Comparison of ENCODE assay signal across 1 cellular context in the genomic region with DNA sequence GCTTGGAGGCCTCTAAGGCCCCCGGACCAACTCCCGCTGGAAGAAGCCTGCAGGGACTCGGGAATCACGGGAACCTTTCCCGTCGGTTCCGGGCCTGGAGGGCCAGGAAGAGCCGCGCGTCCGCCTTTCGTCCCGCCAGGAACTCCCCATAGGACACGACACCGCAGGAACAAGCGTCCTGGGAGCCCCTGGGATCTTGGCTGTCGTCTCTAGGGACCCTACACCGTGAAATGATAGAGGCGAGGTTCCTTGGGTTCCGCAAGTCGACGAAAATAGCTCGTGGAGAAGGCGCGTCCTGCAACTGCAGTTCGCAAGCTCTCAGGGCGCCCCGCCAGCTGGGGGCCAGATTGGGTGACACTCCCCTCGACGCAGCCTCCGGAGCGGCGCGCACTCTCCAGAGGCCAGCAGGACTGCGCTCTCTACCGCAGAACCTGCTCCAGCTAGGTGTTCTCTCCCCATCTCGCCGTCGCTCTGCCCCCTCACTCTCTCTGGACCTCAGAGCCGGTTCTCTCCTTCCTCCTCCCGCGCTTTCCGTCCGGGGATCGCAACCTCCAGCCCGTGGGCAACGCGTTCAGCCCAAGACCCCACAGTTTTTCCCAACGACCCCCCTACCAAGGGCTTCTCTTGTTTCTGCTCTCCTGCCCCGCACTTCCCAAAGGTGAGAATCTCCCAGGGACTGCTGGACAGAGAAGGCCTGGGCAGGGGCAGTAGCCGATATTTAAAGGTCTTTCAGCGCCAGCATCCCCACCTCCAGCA.
A peak's percentile ranks its signal among the peaks of the same experiment; 100 is the strongest.
TF ChIP-seq lines count a peak whose summit lies in the region.

No MANE protein-coding gene starts in this region.

TF ChIP-seq in HepG2, 621 proteins besides CTCF, POLR2A, EP300 and RAD21 (continued from another document):
- TF ChIP-seq, protein P1, sequence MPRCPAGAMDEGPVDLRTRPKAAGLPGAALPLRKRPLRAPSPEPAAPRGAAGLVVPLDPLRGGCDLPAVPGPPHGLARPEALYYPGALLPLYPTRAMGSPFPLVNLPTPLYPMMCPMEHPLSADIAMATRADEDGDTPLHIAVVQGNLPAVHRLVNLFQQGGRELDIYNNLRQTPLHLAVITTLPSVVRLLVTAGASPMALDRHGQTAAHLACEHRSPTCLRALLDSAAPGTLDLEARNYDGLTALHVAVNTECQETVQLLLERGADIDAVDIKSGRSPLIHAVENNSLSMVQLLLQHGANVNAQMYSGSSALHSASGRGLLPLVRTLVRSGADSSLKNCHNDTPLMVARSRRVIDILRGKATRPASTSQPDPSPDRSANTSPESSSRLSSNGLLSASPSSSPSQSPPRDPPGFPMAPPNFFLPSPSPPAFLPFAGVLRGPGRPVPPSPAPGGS (CRISPR knock-in tag; IDR thresholded peaks at IDR 0.05) = 0 out of 2 replicates have a peak, but pooled peaks have one; percentile 6
- 0 out of 2 replicates have a peak, but pooled peaks have one; percentile 29 for TF ChIP-seq ZNF317 (CRISPR knock-in tag; IDR thresholded peaks at IDR 0.05)
- TF ChIP-seq ZNF138 (CRISPR knock-in tag; IDR thresholded peaks at IDR 0.05; ENCODE audit: low read depth) = 0 out of 2 replicates have a peak, but pooled peaks have one; percentile 8
- no peak for TF ChIP-seq NFYB (CRISPR knock-in tag; IDR thresholded peaks at IDR 0.05)
- TF ChIP-seq HDAC1 (CRISPR knock-in tag; IDR thresholded peaks at IDR 0.05) = peak; percentile 12; the same call in 1 of the 2 replicates
- no peak for TF ChIP-seq ZNF33B (CRISPR knock-in tag; IDR thresholded peaks at IDR 0.05)
- TF ChIP-seq MED1 (CRISPR knock-in tag; IDR thresholded peaks at IDR 0.05) = peak; percentile 54
- TF ChIP-seq ATF4 (CRISPR knock-in tag; IDR thresholded peaks at IDR 0.05) = 0 out of 4 replicates have a peak, but pooled peaks of 1 of the 2 experiments have one; percentile 7
- TF ChIP-seq TOPORS (CRISPR knock-in tag; IDR thresholded peaks at IDR 0.05) = no peak
- TF ChIP-seq ZNF772 (CRISPR knock-in tag; IDR thresholded peaks at IDR 0.05) = peak; percentile 27
- TF ChIP-seq HOXA7 (CRISPR knock-in tag; IDR thresholded peaks at IDR 0.05) = no peak
- TF ChIP-seq ZNF724P (CRISPR knock-in tag; IDR thresholded peaks at IDR 0.05; ENCODE audit: borderline replicate concordance) = no peak
- TF ChIP-seq TIGD3 (CRISPR knock-in tag; IDR thresholded peaks at IDR 0.05; ENCODE audit: borderline replicate concordance) = no peak
- no peak for TF ChIP-seq ARNT2 (CRISPR knock-in tag; IDR thresholded peaks at IDR 0.05; ENCODE audit: low read depth)
- TF ChIP-seq BRD4 (CRISPR knock-in tag; IDR thresholded peaks at IDR 0.05) = peak; percentile 80; the same call in 1 of the 2 replicates
- TF ChIP-seq SMC3 (IDR thresholded peaks at IDR 0.05; ENCODE audit: low read length) = peak; percentile 3; the same call in 1 of the 2 replicates
- no peak for TF ChIP-seq CENPT (CRISPR knock-in tag; IDR thresholded peaks at IDR 0.05; ENCODE audit: low read depth)
- no peak for TF ChIP-seq ZNF17 (CRISPR knock-in tag; IDR thresholded peaks at IDR 0.05)
